13 cellular contexts compared by ENCODE assay signal in genomic region chr18:35389095-35389618, GRCh38. TPM values are rescaled to one million over a fixed set of nuclear protein-coding genes. Genes with fewer than 3 reads are reported as not detected.
A peak's percentile ranks its signal among the peaks of the same experiment; 100 is the strongest.
DNase-seq lines count a peak whose midpoint lies in the region; ATAC-seq and TF ChIP-seq lines count a peak whose summit lies in the region.
"Had no signal": no experiment of that assay in that cellular context is flagged by ENCODE, and none has a peak within 500 bp of the region (broad histone marks: within the 10 kb centered on the region; RNA-seq: fewer than 3 reads in every experiment).

No MANE protein-coding gene starts in this region.

- H3K4me1 ChIP-seq in OCI-LY3 (ENCODE audit: low read length): peaks cover 19% of the 10 kb centered on the region
- H3K4me1 ChIP-seq in psoas muscle: no peaks in the 10 kb centered on the region

- DNase-seq in EH (ENCODE audit: low read depth) (peak; percentile 81), foreskin fibroblast (peak; percentile 42 to 69), psoas muscle (no peak), DMS 273 (lab: John Stamatoyannopoulos, UW; ENCODE audit: unreplicated experiment) (no peak), OCI-M2 (lab: John Stamatoyannopoulos, UW; ENCODE audit: unreplicated experiment) (no peak), NCI-H226 (no peak), posterior vena cava (ENCODE audit: low spot score) (no peak)
- DNase-seq: activated T-cell treated with anti-CD3 and anti-CD28 coated beads, Interleukin-2, amount 50 U/mL, for 48 hours; NCI-H146 had no signal

- intact Hi-C loops in psoas muscle (cut with DNase I): loop anchor here in 1 of 2 donors (10.0 kb wide), 1 partner anchor 566 kb away; no protein-coding TSS in a partner anchor
- intact Hi-C loops in posterior vena cava (cut with DNase I): no loop called here

- H3K4me3 ChIP-seq in OCI-LY3 (ENCODE audit: low read length): no peak overlapping the region
- H3K4me3 ChIP-seq in foreskin fibroblast (ENCODE audit: low read depth in 1 of 2, low read length in 2 of 2): peak overlapping the region; percentile 7 to 34
- no peak overlapping the region for H3K4me3 ChIP-seq in psoas muscle

- TF ChIP-seq CTCF in OCI-LY3 (IDR thresholded peaks at IDR 0.05; ENCODE audit: low read depth, low read length) (no peak), foreskin fibroblast (IDR thresholded peaks at IDR 0.05; ENCODE audit: low read depth, low read length) (no peak), psoas muscle (IDR thresholded peaks at IDR 0.05) (no peak)

- H2AFZ ChIP-seq in OCI-LY3 (ENCODE audit: low read depth, low read length): no peak overlapping the region; the same call in 1 of the 2 replicates

- H4K20me1 ChIP-seq in OCI-LY3 (ENCODE audit: insufficient read depth, low read length): no peaks in the 10 kb centered on the region

- ATAC-seq in psoas muscle: peak in 2 of 4 donors; percentile 23 to 50
- ATAC-seq: stimulated activated memory B cell treated with anti-CD40 and anti-IgM and Interleukin-4, amounts not matched to agents 10 μg/mL and 1 μg/mL and 100 μg/mL, for 72 hours; WTC11 had no signal

- H3K27me3 ChIP-seq in OCI-LY3 (ENCODE audit: low read depth, low read length) (peaks cover 25% of the 10 kb centered on the region), psoas muscle (ENCODE audit: insufficient read depth in 3 of 3, low read length in 2 of 3) (peaks cover 0 to 4% (median 2%) of the 10 kb centered on the region in 3 donors)

- H3K79me2 ChIP-seq in OCI-LY3 (ENCODE audit: low read length): no peaks in the 10 kb centered on the region

- no peak overlapping the region for H3K9ac ChIP-seq in OCI-LY3 (ENCODE audit: low read length)

- H3K27ac ChIP-seq in OCI-LY3 (ENCODE audit: low read length) (no peak overlapping the region), psoas muscle (peak overlapping the region; percentile 12)
- H3K27ac ChIP-seq: HL-60 had no signal

- H3K9me3 ChIP-seq in OCI-LY3 (ENCODE audit: insufficient read depth, low read length): no peaks in the 10 kb centered on the region
- H3K9me3 ChIP-seq in psoas muscle: peaks cover 7% of the 10 kb centered on the region

- peak overlapping the region; percentile 3; the same call in 1 of the 2 replicates for H3K4me2 ChIP-seq in OCI-LY3 (ENCODE audit: low read length)

- 15 to 33% (median 21%) methylated on average over 5 of the region's 5 CpGs for WGBS in psoas muscle, 3 donors

- no peaks in the 10 kb centered on the region for H3K36me3 ChIP-seq in OCI-LY3 (replicated peaks; ENCODE audit: low read depth, low read length)
- H3K36me3 ChIP-seq in psoas muscle (ENCODE audit: insufficient read depth in 1 of 2, low read depth in 1 of 2): no peaks in the 10 kb centered on the region

RNA-seq across cellular contexts. Expression of gene ZNF396, which starts 12.0 kb away (rescaled TPM):
- total RNA-seq in psoas muscle (under 1 TPM; 0.30 to 0.79 (median 0.74) TPM), posterior vena cava (1 to 10 TPM; 1.7 to 3.4 TPM)
- polyA plus RNA-seq in psoas muscle: under 1 TPM; 0.38 to 0.73 (median 0.52) TPM

RNA-seq across cellular contexts. Expression of gene ZNF24, which starts 44.9 kb away (rescaled TPM):
- total RNA-seq in psoas muscle: 10 to 100 TPM; 40.6 to 63.8 (median 53.9) TPM
- 10 to 100 TPM; 16.0 to 32.5 (median 19.1) TPM for polyA plus RNA-seq in psoas muscle
- 10 to 100 TPM; 36.3 to 43.8 TPM for total RNA-seq in posterior vena cava

Comparison
In these comparisons a context has a peak if more than half of its experiments do, and no peak if none do; other contexts are left out.
1. DNase-seq: peak in EH (single experiment) and foreskin fibroblast (2 of 2); none in psoas muscle (0 of 2), DMS 273 (single experiment), OCI-M2 (single experiment), NCI-H226 (single experiment) and posterior vena cava (single experiment).
2. H3K4me3 ChIP-seq: peak in foreskin fibroblast (2 of 2); none in OCI-LY3 (single experiment) and psoas muscle (single experiment).